In genomic region chrX:40175416-40176255, GRCh38 we compare ENCODE assay signal across 8 cellular contexts.
DNase-seq lines count a peak whose midpoint lies in the region; ATAC-seq, FAIRE-seq and TF ChIP-seq lines count a peak whose summit lies in the region.

No MANE protein-coding gene starts in this region.

- peak; percentile 85 for DNase-seq in A673 (ENCODE audit: low spot score)
- DNase-seq in HUDEP-2 (lab: John Stamatoyannopoulos, UW; ENCODE audit: unreplicated experiment in 76 of 76) = peak in 74 of 76 experiments; percentile 14 to 83 (median 70)
- peak; percentile 75 to 84 for DNase-seq in SJSA1 (ENCODE audit: low read depth in 1 of 2, low spot score in 2 of 2)
- peak; percentile 77 for DNase-seq in activated naive CD4-positive, alpha-beta T cell treated with anti-CD3 and anti-CD28 coated beads, Interleukin-2, amount 50 U/mL, for 16 hours
- peak; percentile 71 to 75 for DNase-seq in cardiac muscle cell (ENCODE audit: low read depth in 1 of 2, low spot score in 1 of 2)
- peak; percentile 92 for DNase-seq in posterior vena cava (ENCODE audit: low spot score)
- no peak for DNase-seq in RCC 7860 (ENCODE audit: low spot score)

- no peak for TF ChIP-seq CTCF in A673 (conservative IDR thresholded peaks at IDR 0.05; ENCODE audit: low read depth, low read length)
- no peak for TF ChIP-seq CTCF in cardiac muscle cell (IDR thresholded peaks at IDR 0.05; ENCODE audit: low read depth, low read length)

- intact Hi-C loops in A673 (cut with micrococcal nuclease; ENCODE audit: unreplicated experiment) (loop anchor here (2.0 to 10.0 kb wide), 3 partner anchors 81 to 361 kb away; no protein-coding TSS in a partner anchor), posterior vena cava (cut with DNase I) (no loop called here)

- peak; percentile 31 for ATAC-seq in GM18873 (IDR thresholded peaks at IDR 0.05; ENCODE audit: low FRiP score, unreplicated experiment)

- no peak for FAIRE-seq in RCC 7860 (lab: Jason Lieb, UNC)

- BruUV-seq in A673 (replicated peaks; lab: Mats Ljungman, UMichigan) = no TSS peak

- H3K9me3 ChIP-seq in A673 (ENCODE audit: low read depth, low read length, poor library complexity, severe bottlenecking) = no peaks in the 10 kb centered on the region
- H3K9me3 ChIP-seq in SJSA1 (replicated peaks) = no peaks in the 10 kb centered on the region
- no peaks in the 10 kb centered on the region for H3K9me3 ChIP-seq in cardiac muscle cell (ENCODE audit: low read depth)

- H3K27ac ChIP-seq in A673 (ENCODE audit: low read depth, low read length, poor library complexity, severe bottlenecking) (peak overlapping the region; percentile 94), SJSA1 (peak overlapping the region; percentile 88), cardiac muscle cell (peak overlapping the region; percentile 85)

- H3K36me3 ChIP-seq in A673 (ENCODE audit: insufficient read depth, low read length, poor library complexity, severe bottlenecking) (no peaks in the 10 kb centered on the region), SJSA1 (no peaks in the 10 kb centered on the region), cardiac muscle cell (no peaks in the 10 kb centered on the region)

- H3K4me1 ChIP-seq in A673 (ENCODE audit: insufficient read depth, low read length, poor library complexity, severe bottlenecking) = peaks cover 36% of the 10 kb centered on the region
- peaks cover 60% of the 10 kb centered on the region for H3K4me1 ChIP-seq in SJSA1 (replicated peaks)
- peaks cover 15% of the 10 kb centered on the region for H3K4me1 ChIP-seq in cardiac muscle cell (ENCODE audit: low read depth)

- peak overlapping the region; percentile 43 for H3K4me3 ChIP-seq in A673 (ENCODE audit: low read depth, low read length, poor library complexity, severe bottlenecking)
- peak overlapping the region; percentile 55 for H3K4me3 ChIP-seq in SJSA1
- peak overlapping the region; percentile 44 for H3K4me3 ChIP-seq in cardiac muscle cell

- CTCF ChIA-PET in A673 (lab: Charles Lee) = interaction anchor here (0.5 kb wide), 1 partner anchor 25 kb away, joined by 7 read pairs; no protein-coding TSS in a partner anchor

- POLR2A ChIA-PET in A673 (lab: Charles Lee; ENCODE audit: low non-redundant PET) = no interaction called here

- H3K27me3 ChIP-seq in A673 (replicated peaks; ENCODE audit: insufficient read depth, low read depth, low read length, poor library complexity) = no peaks in the 10 kb centered on the region
- no peaks in the 10 kb centered on the region for H3K27me3 ChIP-seq in SJSA1 (replicated peaks)
- H3K27me3 ChIP-seq in cardiac muscle cell = no peaks in the 10 kb centered on the region
